In the genomic region with DNA sequence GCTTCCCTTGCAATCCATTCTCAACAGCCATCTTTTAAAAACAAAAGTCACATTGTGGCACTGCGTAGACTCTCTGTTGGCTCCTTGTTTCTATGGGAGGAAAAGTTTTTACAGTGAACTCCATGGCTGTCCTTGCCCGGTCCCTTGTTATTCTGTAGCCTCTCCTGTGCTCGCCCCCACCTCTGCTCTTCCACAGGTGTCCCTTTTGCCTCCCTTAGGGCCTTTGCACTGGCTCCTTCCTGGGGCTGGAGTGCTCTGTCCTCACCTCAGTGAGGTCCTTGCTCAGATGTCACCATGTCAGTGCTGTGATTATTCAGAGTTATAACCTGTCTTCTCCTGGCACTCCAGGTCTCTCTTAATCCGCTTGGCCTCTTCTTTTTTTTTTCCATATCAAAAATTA, we compare ENCODE assay signal across 26 cellular contexts. TPM values are rescaled to one million over a fixed set of nuclear protein-coding genes. Genes with fewer than 3 reads are reported as not detected.
DNase-seq lines count a peak whose midpoint lies in the region; ATAC-seq and TF ChIP-seq lines count a peak whose summit lies in the region.
"Had no signal": no experiment of that assay in that cellular context is flagged by ENCODE, and none has a peak within 500 bp of the region (broad histone marks: within the 10 kb centered on the region; RNA-seq: fewer than 3 reads in every experiment).

No MANE protein-coding gene starts in this region.

- H2BK5ac ChIP-seq in H9 (ENCODE audit: insufficient read length, low read length), result no peak overlapping the region

- H3K18ac ChIP-seq in H9 (ENCODE audit: insufficient read length, low read depth, low read length), result no peak overlapping the region

- peaks cover 8% of the 10 kb centered on the region for H3K79me1 ChIP-seq in H9 (ENCODE audit: insufficient read depth, low read depth, low read length, poor library complexity, severe bottlenecking)

- peaks cover 3% of the 10 kb centered on the region for H3K36me3 Mint-ChIP-seq in activated naive CD4-positive, alpha-beta T cell treated with anti-CD3 and anti-CD28 coated beads, Interleukin-2, amount 50 U/mL, for 24 hours
- H3K36me3 Mint-ChIP-seq in H9 (ENCODE audit: insufficient read depth in 1 of 3, low read depth in 3 of 3) (peaks cover 0 to 6% (median 3%) of the 10 kb centered on the region in 3 experiments; a peak in 3 of 7 replicates), progenitor cell of endocrine pancreas (ENCODE audit: insufficient read depth) (peaks cover 6% of the 10 kb centered on the region)
- H3K36me3 Mint-ChIP-seq: CD14-positive monocyte, IgD-negative memory B cell had no signal

- H3K79me2 ChIP-seq in H9 (ENCODE audit: insufficient read depth, low read length), result no peaks in the 10 kb centered on the region; the same call in 1 of the 2 replicates

- TF ChIP-seq CTCF in H9 (conservative IDR thresholded peaks at IDR 0.05), result no peak
- no peak for TF ChIP-seq CTCF in progenitor cell of endocrine pancreas (IDR thresholded peaks at IDR 0.05; ENCODE audit: unreplicated experiment)

- no peak overlapping the region for H2BK120ac ChIP-seq in H9 (ENCODE audit: low read depth, low read length, poor library complexity, severe bottlenecking)

- no peak overlapping the region for H3K56ac ChIP-seq in H9 (ENCODE audit: insufficient read length, low read depth, low read length)

- no peak overlapping the region for H4K91ac ChIP-seq in H9 (ENCODE audit: insufficient read length, low read depth, low read length)

- DNase-seq in activated naive CD4-positive, alpha-beta T cell treated with anti-CD3 and anti-CD28 coated beads, Interleukin-2, amount 50 U/mL, for 16 hours, result no peak
- DNase-seq in H9, result no peak
- DNase-seq in left ventricle myocardium superior, result no peak
- no peak for DNase-seq in progenitor cell of endocrine pancreas (ENCODE audit: low spot score, unreplicated experiment)
- DNase-seq in NCI-H226, result no peak
- no peak for DNase-seq in activated effector memory CD4-positive, alpha-beta T cell treated with anti-CD3 and anti-CD28 coated beads, Interleukin-2, amount 50 U/mL, for 16 hours
- DNase-seq: 8988T; BE2C; Calu3; CD8-positive, alpha-beta memory T cell; DMS79 treated with DMSO at 0.1 percent for 48 hours; GF-D8; NCI-H1092 treated with DMSO at 0.1 percent for 48 hours; NCI-H1436 treated with DMSO at 0.1 percent for 48 hours; NCI-H1930; NCI-H2107; NCI-H446; NCI-H524 treated with DMSO at 0.1 percent for 48 hours; NCI-H774; SJCRH30 had no signal

- H2BK20ac ChIP-seq in H9 (ENCODE audit: low read depth, low read length, poor library complexity, severe bottlenecking), result no peak overlapping the region

- no peaks in the 10 kb centered on the region for H3K4me1 ChIP-seq in H9 (ENCODE audit: insufficient read depth, low read length)
- H3K4me1 ChIP-seq: BE2C, SJCRH30 had no signal

- H3K4ac ChIP-seq in H9 (ENCODE audit: low read depth, low read length), result no peak overlapping the region

- peaks cover 75% of the 10 kb centered on the region for H3K4me1 Mint-ChIP-seq in activated naive CD4-positive, alpha-beta T cell treated with anti-CD3 and anti-CD28 coated beads, Interleukin-2, amount 50 U/mL, for 24 hours
- H3K4me1 Mint-ChIP-seq in H9, result peaks cover 1 to 4% of the 10 kb centered on the region in 2 experiments
- peaks cover 31% of the 10 kb centered on the region for H3K4me1 Mint-ChIP-seq in progenitor cell of endocrine pancreas (ENCODE audit: low read depth)
- H3K4me1 Mint-ChIP-seq: CD14-positive monocyte, IgD-negative memory B cell had no signal

- no peak overlapping the region for H2AK5ac ChIP-seq in H9 (ENCODE audit: insufficient read length, low read length)

- no CpG with 5 or more reads among the region's 4 CpGs for WGBS in H9 (ENCODE audit: extremely low coverage, insufficient read length, low lambda C conversion rate)

- H2BK12ac ChIP-seq in H9 (ENCODE audit: insufficient read length, low read depth, low read length), result no peak overlapping the region

- no peak overlapping the region for H3K4me2 ChIP-seq in H9 (ENCODE audit: insufficient read depth, insufficient read length, low read length)
- H3K4me2 ChIP-seq: KMS-11 had no signal

- no peaks in the 10 kb centered on the region for H3K9me3 ChIP-seq in H9 (ENCODE audit: control insufficient read depth, low read depth, low read length)
- H3K9me3 ChIP-seq: BE2C, SJCRH30 had no signal

- no peak overlapping the region for H3K4me3 Mint-ChIP-seq in activated naive CD4-positive, alpha-beta T cell treated with anti-CD3 and anti-CD28 coated beads, Interleukin-2, amount 50 U/mL, for 24 hours
- H3K4me3 Mint-ChIP-seq in H9, result no peak overlapping the region
- no peak overlapping the region for H3K4me3 Mint-ChIP-seq in progenitor cell of endocrine pancreas (ENCODE audit: low read depth)
- H3K4me3 Mint-ChIP-seq: CD14-positive monocyte; CD8-positive, alpha-beta memory T cell; IgD-negative memory B cell had no signal

- ATAC-seq in left ventricle myocardium superior, result peak; percentile 28
- ATAC-seq: HCT116 had no signal

- H3T11ph ChIP-seq in H9 (ENCODE audit: low read length), result no peak overlapping the region

- H4K20me1 ChIP-seq in H9 (ENCODE audit: control insufficient read depth, insufficient read depth, insufficient read length), result no peaks in the 10 kb centered on the region

- no peak overlapping the region for H2BK15ac ChIP-seq in H9 (ENCODE audit: low read depth, low read length)

- H4K8ac ChIP-seq in H9 (replicated peaks; ENCODE audit: insufficient read length, low read depth, low read length), result no peak overlapping the region

- H4K5ac ChIP-seq in H9 (ENCODE audit: insufficient read length, low read depth, low read length), result no peak overlapping the region

- no peaks in the 10 kb centered on the region for H3K23me2 ChIP-seq in H9 (ENCODE audit: insufficient read length, low read depth, low read length, poor library complexity, severe bottlenecking)

- no peak overlapping the region for H3K9ac ChIP-seq in H9 (ENCODE audit: extremely low read depth, insufficient read length, low read length)
- H3K9ac ChIP-seq: KMS-11 had no signal

- H3K27me3 Mint-ChIP-seq in activated naive CD4-positive, alpha-beta T cell treated with anti-CD3 and anti-CD28 coated beads, Interleukin-2, amount 50 U/mL, for 24 hours, result no peaks in the 10 kb centered on the region
- H3K27me3 Mint-ChIP-seq in H9 (ENCODE audit: low read depth) (no peaks in the 10 kb centered on the region), progenitor cell of endocrine pancreas (no peaks in the 10 kb centered on the region)
- H3K27me3 Mint-ChIP-seq: IgD-negative memory B cell had no signal

- H3K27ac ChIP-seq in H9 (ENCODE audit: insufficient read length, low read depth, low read length), result no peak overlapping the region
- H3K27ac ChIP-seq: HL-60, KMS-11, SJCRH30 had no signal

- intact Hi-C loops in left ventricle myocardium superior (cut with micrococcal nuclease), result no loop called here

- no peak overlapping the region for H2AFZ ChIP-seq in H9 (ENCODE audit: low read length)

- H3K27ac Mint-ChIP-seq in activated naive CD4-positive, alpha-beta T cell treated with anti-CD3 and anti-CD28 coated beads, Interleukin-2, amount 50 U/mL, for 24 hours, result peak overlapping the region; percentile 33
- H3K27ac Mint-ChIP-seq in H9 (peak overlapping the region in 2 of 3 experiments; percentile 42 to 49; a peak in 2 of 7 replicates), progenitor cell of endocrine pancreas (peak overlapping the region; percentile 7)
- H3K27ac Mint-ChIP-seq: IgD-negative memory B cell had no signal

- no peaks in the 10 kb centered on the region for H3K9me3 Mint-ChIP-seq in activated naive CD4-positive, alpha-beta T cell treated with anti-CD3 and anti-CD28 coated beads, Interleukin-2, amount 50 U/mL, for 24 hours
- H3K9me3 Mint-ChIP-seq in H9, result no peaks in the 10 kb centered on the region
- no peaks in the 10 kb centered on the region for H3K9me3 Mint-ChIP-seq in progenitor cell of endocrine pancreas (ENCODE audit: low read depth)
- H3K9me3 Mint-ChIP-seq: CD8-positive, alpha-beta memory T cell; IgD-negative memory B cell had no signal

- H3K14ac ChIP-seq in H9 (ENCODE audit: insufficient read depth, low read length), result no peak overlapping the region

- no peak overlapping the region for H3K23ac ChIP-seq in H9 (ENCODE audit: insufficient read length, low read depth, low read length)

- H3K27me3 ChIP-seq in H9 (ENCODE audit: insufficient read depth, low read length), result no peaks in the 10 kb centered on the region
- H3K27me3 ChIP-seq: BE2C, SJCRH30 had no signal

RNA-seq across cellular contexts. Expression of a gene that starts 18.9 kb away (rescaled TPM):
- total RNA-seq in H9 (2021) (14.3 and 14.9 TPM in 2 replicates), left ventricle myocardium superior (159 TPM), progenitor cell of endocrine pancreas (48.2 and 48.6 TPM in 2 replicates)
